Comparison of ENCODE assay signal across 13 cellular contexts in the genomic region with DNA sequence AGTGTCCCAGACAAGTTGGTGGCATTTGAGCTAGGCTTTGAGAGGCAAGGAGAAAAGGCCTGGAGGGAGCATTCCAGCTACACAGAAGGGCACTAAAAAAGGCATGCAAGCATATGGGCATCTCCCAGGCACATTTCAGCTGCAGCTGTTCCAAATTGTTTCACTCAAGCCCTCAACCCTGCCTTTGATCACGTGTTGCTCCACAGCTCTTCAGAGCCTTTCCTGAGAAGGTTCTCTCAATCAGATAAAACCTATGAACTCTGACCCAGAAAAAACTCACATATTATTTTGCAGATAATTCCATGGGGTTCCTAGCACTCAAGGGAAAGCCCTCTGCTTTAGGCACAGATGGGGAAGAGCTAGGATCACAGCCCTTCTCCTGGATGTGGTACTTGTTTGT. TPM values are rescaled to one million over a fixed set of nuclear protein-coding genes. Genes with fewer than 3 reads are reported as not detected.
DNase-seq lines count a peak whose midpoint lies in the region; ATAC-seq lines count a peak whose summit lies in the region.
"Had no signal": no experiment of that assay in that cellular context is flagged by ENCODE, and none has a peak within 500 bp of the region (broad histone marks: within the 10 kb centered on the region; RNA-seq: fewer than 3 reads in every experiment).

No MANE protein-coding gene starts in this region.

- peaks cover 7% of the 10 kb centered on the region for H3K9me3 Mint-ChIP-seq in activated naive CD4-positive, alpha-beta T cell treated with anti-CD3 and anti-CD28 coated beads, Interleukin-2, amount 10 ng/mL, durations not matched to agents 7 days and 5 days
- no peaks in the 10 kb centered on the region for H3K9me3 Mint-ChIP-seq in activated T-helper 2 cell treated with anti-CD3 and anti-CD28 coated beads, Interferon-gamma antibody, Interleukin-2, Interleukin-4, amounts not matched to agents 10 μg/mL and 5 μg/mL and 100 μg/mL, durations not matched to agents 14 hours and 24 hours and 36 hours

- H3K9me3 ChIP-seq in KOPT-K1 (ENCODE audit: insufficient read depth, low read length, poor library complexity, severe bottlenecking): no peaks in the 10 kb centered on the region
- H3K9me3 ChIP-seq: ascending aorta had no signal

- ATAC-seq in GM18868 (IDR thresholded peaks at IDR 0.05; ENCODE audit: unreplicated experiment): no peak

- no peaks in the 10 kb centered on the region for H3K27me3 Mint-ChIP-seq in activated naive CD4-positive, alpha-beta T cell treated with anti-CD3 and anti-CD28 coated beads, Interleukin-2, amount 10 ng/mL, durations not matched to agents 7 days and 5 days
- H3K27me3 Mint-ChIP-seq in activated T-helper 2 cell treated with anti-CD3 and anti-CD28 coated beads, Interferon-gamma antibody, Interleukin-2, Interleukin-4, amounts not matched to agents 10 μg/mL and 5 μg/mL and 100 μg/mL, durations not matched to agents 14 hours and 24 hours and 36 hours (ENCODE audit: low read depth): no peaks in the 10 kb centered on the region

- H3K36me3 ChIP-seq in KOPT-K1 (ENCODE audit: insufficient read depth, low read length): no peaks in the 10 kb centered on the region

- H3K4me1 Mint-ChIP-seq in activated naive CD4-positive, alpha-beta T cell treated with anti-CD3 and anti-CD28 coated beads, Interleukin-2, amount 10 ng/mL, durations not matched to agents 7 days and 5 days: peaks cover 82% of the 10 kb centered on the region
- peaks cover 42% of the 10 kb centered on the region for H3K4me1 Mint-ChIP-seq in activated T-helper 2 cell treated with anti-CD3 and anti-CD28 coated beads, Interferon-gamma antibody, Interleukin-2, Interleukin-4, amounts not matched to agents 10 μg/mL and 5 μg/mL and 100 μg/mL, durations not matched to agents 14 hours and 24 hours and 36 hours (ENCODE audit: low read depth)

- peak overlapping the region; percentile 32 for H3K27ac ChIP-seq in KOPT-K1 (ENCODE audit: low read depth, low read length, poor library complexity, severe bottlenecking)
- H3K27ac ChIP-seq: ascending aorta had no signal

- CTCF ChIA-PET in activated naive CD4-positive, alpha-beta T cell treated with anti-CD3 and anti-CD28 coated beads, Interleukin-2, amount 10 ng/mL, durations not matched to agents 7 days and 5 days (lab: Charles Lee): interaction anchor here (4.7 kb wide), 1 partner anchor 17 kb away, joined by 31 read pairs; no protein-coding TSS in a partner anchor

- peak overlapping the region; percentile 97 for H3K27ac Mint-ChIP-seq in activated naive CD4-positive, alpha-beta T cell treated with anti-CD3 and anti-CD28 coated beads, Interleukin-2, amount 10 ng/mL, durations not matched to agents 7 days and 5 days
- peak overlapping the region; percentile 74 for H3K27ac Mint-ChIP-seq in activated T-helper 2 cell treated with anti-CD3 and anti-CD28 coated beads, Interferon-gamma antibody, Interleukin-2, Interleukin-4, amounts not matched to agents 10 μg/mL and 5 μg/mL and 100 μg/mL, durations not matched to agents 14 hours and 24 hours and 36 hours

- peaks cover 12% of the 10 kb centered on the region for H3K36me3 Mint-ChIP-seq in activated naive CD4-positive, alpha-beta T cell treated with anti-CD3 and anti-CD28 coated beads, Interleukin-2, amount 10 ng/mL, durations not matched to agents 7 days and 5 days
- no peaks in the 10 kb centered on the region for H3K36me3 Mint-ChIP-seq in activated T-helper 2 cell treated with anti-CD3 and anti-CD28 coated beads, Interferon-gamma antibody, Interleukin-2, Interleukin-4, amounts not matched to agents 10 μg/mL and 5 μg/mL and 100 μg/mL, durations not matched to agents 14 hours and 24 hours and 36 hours (ENCODE audit: low read depth)

- peak; percentile 36 for DNase-seq in activated naive CD4-positive, alpha-beta T cell treated with anti-CD3 and anti-CD28 coated beads, Interleukin-2, amount 10 ng/mL, durations not matched to agents 7 days and 5 days
- no peak for DNase-seq in activated naive CD4-positive, alpha-beta T cell (lab: John Stamatoyannopoulos, UW)
- no peak for DNase-seq in activated T-helper 2 cell treated with anti-CD3 and anti-CD28 coated beads, Interferon-gamma antibody, Interleukin-2, Interleukin-4, amounts not matched to agents 10 μg/mL and 5 μg/mL and 100 μg/mL, durations not matched to agents 14 hours and 24 hours and 36 hours (ENCODE audit: low spot score)
- peak; percentile 2 for DNase-seq in posterior vena cava (ENCODE audit: low spot score)
- DNase-seq in mesenteric fat pad (ENCODE audit: low spot score): no peak
- DNase-seq in stimulated activated naive CD4-positive, alpha-beta T cell (lab: John Stamatoyannopoulos, UW): no peak
- DNase-seq: NCI-H1092 treated with DMSO at 0.1 percent for 48 hours; NCI-H510A treated with DMSO at 0.1 percent for 48 hours; stimulated activated CD4-positive, alpha-beta T cell treated with anti-CD3 and anti-CD28 coated beads, Interleukin-1b, Interleukin-23, amount 100 ng/mL, for 48 hours; T1000 had no signal

- peak overlapping the region; percentile 2 for H3K4me3 Mint-ChIP-seq in activated naive CD4-positive, alpha-beta T cell treated with anti-CD3 and anti-CD28 coated beads, Interleukin-2, amount 10 ng/mL, durations not matched to agents 7 days and 5 days
- peak overlapping the region; percentile 35 for H3K4me3 Mint-ChIP-seq in activated T-helper 2 cell treated with anti-CD3 and anti-CD28 coated beads, Interferon-gamma antibody, Interleukin-2, Interleukin-4, amounts not matched to agents 10 μg/mL and 5 μg/mL and 100 μg/mL, durations not matched to agents 14 hours and 24 hours and 36 hours (ENCODE audit: low read depth)

- intact Hi-C loops in activated T-helper 2 cell treated with anti-CD3 and anti-CD28 coated beads, Interferon-gamma antibody, Interleukin-2, Interleukin-4, amounts not matched to agents 10 μg/mL and 5 μg/mL and 100 μg/mL, durations not matched to agents 14 hours and 24 hours and 36 hours (cut with micrococcal nuclease): no loop called here
- intact Hi-C loops in posterior vena cava (cut with DNase I): no loop called here

RNA-seq across cellular contexts. Expression of a gene that starts 24.4 kb away (rescaled TPM):
- 3,975 and 4,013 TPM in 2 replicates for total RNA-seq in activated T-helper 2 cell treated with anti-CD3 and anti-CD28 coated beads, Interferon-gamma antibody, Interleukin-2, Interleukin-4, amounts not matched to agents 10 μg/mL and 5 μg/mL and 100 μg/mL, durations not matched to agents 14 hours and 24 hours and 36 hours
- 100 to 1,000 TPM; 754 to 806 TPM for total RNA-seq in posterior vena cava
- total RNA-seq in mesenteric fat pad: 1,014 TPM

Comparison
In these comparisons a context has a peak if more than half of its experiments do, and no peak if none do; other contexts are left out.
1. DNase-seq: peak in activated naive CD4-positive, alpha-beta T cell treated with anti-CD3 and anti-CD28 coated beads, Interleukin-2, amount 10 ng/mL, durations not matched to agents 7 days and 5 days (single experiment) and posterior vena cava (single experiment); none in activated naive CD4-positive, alpha-beta T cell (0 of 4), activated T-helper 2 cell treated with anti-CD3 and anti-CD28 coated beads, Interferon-gamma antibody, Interleukin-2, Interleukin-4, amounts not matched to agents 10 μg/mL and 5 μg/mL and 100 μg/mL, durations not matched to agents 14 hours and 24 hours and 36 hours (single experiment), mesenteric fat pad (single experiment) and stimulated activated naive CD4-positive, alpha-beta T cell (0 of 6).